ENCODE assay signal across 14 cellular contexts in genomic region chr1:235324296-235324695, GRCh38. TPM values are rescaled to one million over a fixed set of nuclear protein-coding genes. Genes with fewer than 3 reads are reported as not detected.
DNase-seq lines count a peak whose midpoint lies in the region; ATAC-seq and TF ChIP-seq lines count a peak whose summit lies in the region.
"Had no signal": no experiment of that assay in that cellular context is flagged by ENCODE, and none has a peak within 500 bp of the region (broad histone marks: within the 10 kb centered on the region; RNA-seq: fewer than 3 reads in every experiment).

No MANE protein-coding gene starts in this region.

- peak overlapping the region; percentile 57 for H3K27ac Mint-ChIP-seq in GM23338
- peak overlapping the region; percentile 57 for H3K27ac Mint-ChIP-seq in activated T-helper 17 cell treated with anti-CD3 and anti-CD28 coated beads, Interleukin-2, amount 50 U/mL, for 72 hours
- H3K27ac Mint-ChIP-seq in naive thymus-derived CD8-positive, alpha-beta T cell: peak overlapping the region in 9 of 10 donors; percentile 19 to 92 (median 66)

- no peaks in the 10 kb centered on the region; the same call in 2 of the 3 replicates for H3K9me3 Mint-ChIP-seq in GM23338
- no peaks in the 10 kb centered on the region for H3K9me3 Mint-ChIP-seq in activated T-helper 17 cell treated with anti-CD3 and anti-CD28 coated beads, Interleukin-2, amount 50 U/mL, for 72 hours
- peaks cover 0 to 1% (median 0%) of the 10 kb centered on the region in 9 donors for H3K9me3 Mint-ChIP-seq in naive thymus-derived CD8-positive, alpha-beta T cell
- H3K9me3 Mint-ChIP-seq: effector memory CD8-positive, alpha-beta T cell had no signal

- peaks cover 7 to 44% (median 29%) of the 10 kb centered on the region in 10 experiments for H3K4me1 ChIP-seq in BLaER1 treated with 17β-estradiol and CSF1 and Interleukin-3, amounts not matched to agents 10 nM and 100 nM
- peaks cover 17% of the 10 kb centered on the region for H3K4me1 ChIP-seq in GM23338 (ENCODE audit: insufficient read depth)

- H3K9me3 ChIP-seq in BLaER1 treated with 17β-estradiol and CSF1 and Interleukin-3, amounts not matched to agents 10 nM and 100 nM (replicated peaks in 1 of 11): no peaks in the 10 kb centered on the region

- peak overlapping the region; percentile 43 for H3K4me3 Mint-ChIP-seq in GM23338
- no peak overlapping the region for H3K4me3 Mint-ChIP-seq in activated T-helper 17 cell treated with anti-CD3 and anti-CD28 coated beads, Interleukin-2, amount 50 U/mL, for 72 hours
- H3K4me3 Mint-ChIP-seq in naive thymus-derived CD8-positive, alpha-beta T cell: peak overlapping the region in 9 of 10 donors; percentile 79 to 100 (median 98)
- H3K4me3 Mint-ChIP-seq: effector memory CD8-positive, alpha-beta T cell had no signal

- peaks cover 10% of the 10 kb centered on the region; the same call in 1 of the 2 replicates for H3F3A ChIP-seq in GM23338 (replicated peaks; ENCODE audit: low read depth)

- peaks cover 8% of the 10 kb centered on the region for H3K27me3 Mint-ChIP-seq in GM23338 (ENCODE audit: insufficient read depth, low read depth, poor library complexity)
- no peaks in the 10 kb centered on the region for H3K27me3 Mint-ChIP-seq in activated T-helper 17 cell treated with anti-CD3 and anti-CD28 coated beads, Interleukin-2, amount 50 U/mL, for 72 hours
- H3K27me3 Mint-ChIP-seq in naive thymus-derived CD8-positive, alpha-beta T cell: no peaks in the 10 kb centered on the region
- H3K27me3 Mint-ChIP-seq: effector memory CD8-positive, alpha-beta T cell had no signal

- no peak overlapping the region for H2AFZ ChIP-seq in GM23338
- H2AFZ ChIP-seq: parathyroid adenoma had no signal

- no peaks in the 10 kb centered on the region for H3K27me3 ChIP-seq in BLaER1 treated with 17β-estradiol and CSF1 and Interleukin-3, amounts not matched to agents 10 nM and 100 nM
- H3K27me3 ChIP-seq in GM23338 (ENCODE audit: insufficient read depth): no peaks in the 10 kb centered on the region

- peaks cover 88% of the 10 kb centered on the region for H3K79me2 ChIP-seq in GM23338 (replicated peaks; ENCODE audit: insufficient read depth)

- H3K36me3 Mint-ChIP-seq in GM23338 (ENCODE audit: low read depth): peaks cover 37% of the 10 kb centered on the region
- H3K36me3 Mint-ChIP-seq in activated T-helper 17 cell treated with anti-CD3 and anti-CD28 coated beads, Interleukin-2, amount 50 U/mL, for 72 hours (ENCODE audit: low read depth): peaks cover 78% of the 10 kb centered on the region
- peaks cover 0 to 51% (median 9%) of the 10 kb centered on the region in 3 donors for H3K36me3 Mint-ChIP-seq in naive thymus-derived CD8-positive, alpha-beta T cell

- POLR2A ChIA-PET in naive thymus-derived CD8-positive, alpha-beta T cell (lab: Charles Lee): interaction anchor here (0.6 to 1.2 kb wide), 2 partner anchors 9 to 44 kb away, joined by 3 to 4 read pairs; no protein-coding TSS in a partner anchor

- no peak for TF ChIP-seq CTCF in GM23338 (conservative IDR thresholded peaks at IDR 0.05; ENCODE audit: low read depth in 2 of 2)

- peak overlapping the region in 8 of 11 experiments; percentile 18 to 99 (median 46); a peak in 11 of 22 replicates for H3K9ac ChIP-seq in BLaER1 treated with 17β-estradiol and CSF1 and Interleukin-3, amounts not matched to agents 10 nM and 100 nM
- H3K9ac ChIP-seq: parathyroid adenoma had no signal

- H3K9me2 ChIP-seq in GM23338 (ENCODE audit: insufficient read depth): no peaks in the 10 kb centered on the region

- peaks cover 75 to 88% (median 86%) of the 10 kb centered on the region in 11 experiments for H4K20me1 ChIP-seq in BLaER1 treated with 17β-estradiol and CSF1 and Interleukin-3, amounts not matched to agents 10 nM and 100 nM
- peaks cover 49% of the 10 kb centered on the region for H4K20me1 ChIP-seq in GM23338 (replicated peaks; ENCODE audit: insufficient read depth)

- H3K4me3 ChIP-seq in BLaER1 treated with 17β-estradiol and CSF1 and Interleukin-3, amounts not matched to agents 10 nM and 100 nM: peak overlapping the region in 3 of 10 experiments; percentile 24 to 99 (median 30); a peak in 3 of 20 replicates
- H3K4me3 ChIP-seq in GM23338: no peak overlapping the region; the same call in 1 of the 2 replicates

- H3K4me2 ChIP-seq in BLaER1 treated with 17β-estradiol and CSF1 and Interleukin-3, amounts not matched to agents 10 nM and 100 nM: peak overlapping the region; percentile 56 to 94 (median 86)
- no peak overlapping the region for H3K4me2 ChIP-seq in GM23338

- no peak overlapping the region for H3K27ac ChIP-seq in BLaER1 treated with 17β-estradiol and CSF1 and Interleukin-3, amounts not matched to agents 10 nM and 100 nM
- no peak overlapping the region for H3K27ac ChIP-seq in GM23338 (ENCODE audit: low read depth)
- H3K27ac ChIP-seq: parathyroid adenoma had no signal

- no peak for ATAC-seq in GM23338
- ATAC-seq in activated T-helper 17 cell treated with anti-CD3 and anti-CD28 coated beads, Interleukin-2, amount 50 U/mL, for 72 hours (replicated peaks): no peak
- ATAC-seq in naive thymus-derived CD8-positive, alpha-beta T cell: no peak
- ATAC-seq in GM19463 (IDR thresholded peaks at IDR 0.05; ENCODE audit: unreplicated experiment): no peak
- ATAC-seq in GM21619 (IDR thresholded peaks at IDR 0.05; ENCODE audit: unreplicated experiment): no peak
- ATAC-seq: effector memory CD8-positive, alpha-beta T cell had no signal

- H3K4me1 Mint-ChIP-seq in GM23338: peaks cover 21% of the 10 kb centered on the region; the same call in 2 of the 3 replicates
- peaks cover 27% of the 10 kb centered on the region for H3K4me1 Mint-ChIP-seq in activated T-helper 17 cell treated with anti-CD3 and anti-CD28 coated beads, Interleukin-2, amount 50 U/mL, for 72 hours
- peaks cover 29 to 67% (median 61%) of the 10 kb centered on the region in 4 donors for H3K4me1 Mint-ChIP-seq in naive thymus-derived CD8-positive, alpha-beta T cell

- DNase-seq in GM23338 (ENCODE audit: low spot score) (no peak), EL (no peak), HuH-7.5 (ENCODE audit: low spot score) (no peak)
- no peak for DNase-seq in naive thymus-derived CD8-positive, alpha-beta T cell
- DNase-seq: activated CD8-positive, alpha-beta memory T cell treated with anti-CD3 and anti-CD28 coated beads for 24 hours; effector memory CD8-positive, alpha-beta T cell; NCI-H187; NK-92 treated with Interleukin-12 subunit alpha and Interleukin-12 subunit beta, amount 100 ng/mL, for 24 hours; stimulated activated naive CD4-positive, alpha-beta T cell had no signal

- H3K36me3 ChIP-seq in BLaER1 treated with 17β-estradiol and CSF1 and Interleukin-3, amounts not matched to agents 10 nM and 100 nM: peaks cover 42 to 67% (median 53%) of the 10 kb centered on the region in 11 experiments
- peaks cover under 1% of the 10 kb centered on the region; the same call in 1 of the 2 replicates for H3K36me3 ChIP-seq in GM23338 (ENCODE audit: insufficient read depth)

TF ChIP-seq in GM23338, 12 proteins besides CTCF, POLR2A, EP300 and RAD21 (continues in another document):
- TF ChIP-seq EZH2 (IDR thresholded peaks at IDR 0.05; ENCODE audit: low read depth, unreplicated experiment): no peak
- TF ChIP-seq ETS1 (IDR thresholded peaks at IDR 0.05): no peak
- no peak for TF ChIP-seq NANOG (IDR thresholded peaks at IDR 0.05; ENCODE audit: borderline replicate concordance)
- no peak for TF ChIP-seq ZNF331 (CRISPR knock-in tag; IDR thresholded peaks at IDR 0.05; ENCODE audit: low read depth)

RNA-seq across cellular contexts. Expression of gene ARID4B, which starts 3.7 kb away (rescaled TPM):
- 25.1 and 26.2 TPM in 2 replicates for total RNA-seq in GM23338 (2014; rRNA removed; shearing (Covaris generic))
- polyA plus RNA-seq in GM23338 (2016; fragmentation: Nextera tagmentation; extraction: Ambion mirVana): 45.0 and 59.8 TPM in 2 replicates
- 10 to 100 TPM; 42.2 to 61.2 TPM for total RNA-seq in activated T-helper 17 cell treated with anti-CD3 and anti-CD28 coated beads, Interleukin-2, amount 50 U/mL, for 72 hours
- 100 to 1,000 TPM in 1 of 2 experiments, 10 to 100 TPM in 1; 92.2 to 105 TPM for total RNA-seq in naive thymus-derived CD8-positive, alpha-beta T cell
- polyA plus RNA-seq in naive thymus-derived CD8-positive, alpha-beta T cell: 10 to 100 TPM; 37.4 to 58.0 (median 52.8) TPM

RNA-seq across cellular contexts. Expression of gene GGPS1, which starts 4.1 kb away (rescaled TPM):
- total RNA-seq in GM23338 (2014; rRNA removed; shearing (Covaris generic)): 33.9 and 37.1 TPM in 2 replicates
- polyA plus RNA-seq in GM23338 (2016; fragmentation: Nextera tagmentation; extraction: Ambion mirVana): 48.0 and 56.8 TPM in 2 replicates
- total RNA-seq in activated T-helper 17 cell treated with anti-CD3 and anti-CD28 coated beads, Interleukin-2, amount 50 U/mL, for 72 hours: 10 to 100 TPM; 28.9 to 32.9 TPM
- 10 to 100 TPM; 55.1 to 55.3 TPM for total RNA-seq in naive thymus-derived CD8-positive, alpha-beta T cell
- 10 to 100 TPM; 43.7 to 69.4 (median 57.3) TPM for polyA plus RNA-seq in naive thymus-derived CD8-positive, alpha-beta T cell

RNA-seq across cellular contexts. Expression of gene TBCE, which starts 42.9 kb away (rescaled TPM):
- total RNA-seq in GM23338 (2014; rRNA removed; shearing (Covaris generic)): 42.7 and 45.6 TPM in 2 replicates
- polyA plus RNA-seq in GM23338 (2016; fragmentation: Nextera tagmentation; extraction: Ambion mirVana): 64.8 and 72.4 TPM in 2 replicates
- total RNA-seq in activated T-helper 17 cell treated with anti-CD3 and anti-CD28 coated beads, Interleukin-2, amount 50 U/mL, for 72 hours: 10 to 100 TPM; 21.5 to 31.7 TPM
- 10 to 100 TPM; 21.9 to 29.5 TPM for total RNA-seq in naive thymus-derived CD8-positive, alpha-beta T cell
- polyA plus RNA-seq in naive thymus-derived CD8-positive, alpha-beta T cell: 10 to 100 TPM; 11.9 to 14.6 (median 12.6) TPM
